In the genomic region with DNA sequence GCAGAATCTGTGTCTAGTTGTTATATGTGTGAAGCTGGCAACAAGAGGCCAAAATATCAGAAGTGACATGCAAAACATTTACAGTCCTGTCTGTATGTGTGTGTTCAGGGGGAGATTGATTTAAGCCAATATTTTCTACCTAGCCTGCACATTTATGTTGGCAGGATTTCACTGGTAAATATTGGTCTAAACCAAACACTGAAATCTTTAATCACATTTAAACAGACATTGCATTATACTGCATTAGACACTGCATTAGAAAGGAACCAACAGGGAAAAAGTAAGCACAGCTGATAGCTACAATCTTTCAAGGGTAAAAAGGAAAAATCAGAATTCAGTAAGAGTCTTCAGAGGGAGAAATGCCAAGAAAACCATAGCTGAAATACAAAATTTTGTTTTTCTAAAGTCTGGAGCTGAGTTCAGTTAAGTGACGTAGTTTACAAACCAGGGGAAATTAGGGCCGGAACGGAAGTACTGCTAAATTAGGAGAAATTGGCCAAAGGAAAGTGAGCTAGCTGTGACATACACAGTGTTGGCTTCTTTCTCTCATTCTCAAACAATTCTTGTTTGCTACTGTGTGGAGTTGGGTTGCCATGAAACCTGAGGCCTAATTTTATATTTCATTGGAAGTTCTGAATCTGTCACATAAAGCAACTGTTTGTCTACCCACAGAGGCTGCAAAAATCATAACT, we compare ENCODE assay signal across 1 cellular context.
TF ChIP-seq lines count a peak whose summit lies in the region.

No MANE protein-coding gene starts in this region.

TF ChIP-seq in GM23338, 12 proteins besides CTCF, POLR2A, EP300 and RAD21 (continued from another document):
- TF ChIP-seq, protein P1, sequence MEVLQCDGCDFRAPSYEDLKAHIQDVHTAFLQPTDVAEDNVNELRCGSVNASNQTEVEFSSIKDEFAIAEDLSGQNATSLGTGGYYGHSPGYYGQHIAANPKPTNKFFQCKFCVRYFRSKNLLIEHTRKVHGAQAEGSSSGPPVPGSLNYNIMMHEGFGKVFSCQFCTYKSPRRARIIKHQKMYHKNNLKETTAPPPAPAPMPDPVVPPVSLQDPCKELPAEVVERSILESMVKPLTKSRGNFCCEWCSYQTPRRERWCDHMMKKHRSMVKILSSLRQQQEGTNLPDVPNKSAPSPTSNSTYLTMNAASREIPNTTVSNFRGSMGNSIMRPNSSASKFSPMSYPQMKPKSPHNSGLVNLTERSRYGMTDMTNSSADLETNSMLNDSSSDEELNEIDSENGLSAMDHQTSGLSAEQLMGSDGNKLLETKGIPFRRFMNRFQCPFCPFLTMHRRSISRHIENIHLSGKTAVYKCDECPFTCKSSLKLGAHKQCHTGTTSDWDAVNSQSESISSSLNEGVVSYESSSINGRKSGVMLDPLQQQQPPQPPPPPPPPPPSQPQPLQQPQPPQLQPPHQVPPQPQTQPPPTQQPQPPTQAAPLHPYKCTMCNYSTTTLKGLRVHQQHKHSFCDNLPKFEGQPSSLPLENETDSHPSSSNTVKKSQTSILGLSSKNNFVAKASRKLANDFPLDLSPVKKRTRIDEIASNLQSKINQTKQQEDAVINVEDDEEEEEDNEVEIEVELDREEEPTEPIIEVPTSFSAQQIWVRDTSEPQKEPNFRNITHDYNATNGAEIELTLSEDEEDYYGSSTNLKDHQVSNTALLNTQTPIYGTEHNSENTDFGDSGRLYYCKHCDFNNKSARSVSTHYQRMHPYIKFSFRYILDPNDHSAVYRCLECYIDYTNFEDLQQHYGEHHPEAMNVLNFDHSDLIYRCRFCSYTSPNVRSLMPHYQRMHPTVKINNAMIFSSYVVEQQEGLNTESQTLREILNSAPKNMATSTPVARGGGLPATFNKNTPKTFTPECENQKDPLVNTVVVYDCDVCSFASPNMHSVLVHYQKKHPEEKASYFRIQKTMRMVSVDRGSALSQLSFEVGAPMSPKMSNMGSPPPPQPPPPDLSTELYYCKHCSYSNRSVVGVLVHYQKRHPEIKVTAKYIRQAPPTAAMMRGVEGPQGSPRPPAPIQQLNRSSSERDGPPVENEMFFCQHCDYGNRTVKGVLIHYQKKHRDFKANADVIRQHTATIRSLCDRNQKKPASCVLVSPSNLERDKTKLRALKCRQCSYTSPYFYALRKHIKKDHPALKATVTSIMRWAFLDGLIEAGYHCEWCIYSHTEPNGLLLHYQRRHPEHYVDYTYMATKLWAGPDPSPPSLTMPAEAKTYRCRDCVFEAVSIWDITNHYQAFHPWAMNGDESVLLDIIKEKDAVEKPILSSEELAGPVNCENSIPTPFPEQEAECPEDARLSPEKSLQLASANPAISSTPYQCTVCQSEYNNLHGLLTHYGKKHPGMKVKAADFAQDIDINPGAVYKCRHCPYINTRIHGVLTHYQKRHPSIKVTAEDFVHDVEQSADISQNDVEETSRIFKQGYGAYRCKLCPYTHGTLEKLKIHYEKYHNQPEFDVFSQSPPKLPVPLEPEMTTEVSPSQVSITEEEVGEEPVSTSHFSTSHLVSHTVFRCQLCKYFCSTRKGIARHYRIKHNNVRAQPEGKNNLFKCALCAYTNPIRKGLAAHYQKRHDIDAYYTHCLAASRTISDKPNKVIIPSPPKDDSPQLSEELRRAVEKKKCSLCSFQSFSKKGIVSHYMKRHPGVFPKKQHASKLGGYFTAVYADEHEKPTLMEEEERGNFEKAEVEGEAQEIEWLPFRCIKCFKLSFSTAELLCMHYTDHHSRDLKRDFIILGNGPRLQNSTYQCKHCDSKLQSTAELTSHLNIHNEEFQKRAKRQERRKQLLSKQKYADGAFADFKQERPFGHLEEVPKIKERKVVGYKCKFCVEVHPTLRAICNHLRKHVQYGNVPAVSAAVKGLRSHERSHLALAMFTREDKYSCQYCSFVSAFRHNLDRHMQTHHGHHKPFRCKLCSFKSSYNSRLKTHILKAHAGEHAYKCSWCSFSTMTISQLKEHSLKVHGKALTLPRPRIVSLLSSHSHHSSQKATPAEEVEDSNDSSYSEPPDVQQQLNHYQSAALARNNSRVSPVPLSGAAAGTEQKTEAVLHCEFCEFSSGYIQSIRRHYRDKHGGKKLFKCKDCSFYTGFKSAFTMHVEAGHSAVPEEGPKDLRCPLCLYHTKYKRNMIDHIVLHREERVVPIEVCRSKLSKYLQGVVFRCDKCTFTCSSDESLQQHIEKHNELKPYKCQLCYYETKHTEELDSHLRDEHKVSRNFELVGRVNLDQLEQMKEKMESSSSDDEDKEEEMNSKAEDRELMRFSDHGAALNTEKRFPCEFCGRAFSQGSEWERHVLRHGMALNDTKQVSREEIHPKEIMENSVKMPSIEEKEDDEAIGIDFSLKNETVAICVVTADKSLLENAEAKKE (CRISPR knock-in tag; IDR thresholded peaks at IDR 0.05): no peak
- TF ChIP-seq STAT1 (IDR thresholded peaks at IDR 0.05; ENCODE audit: unreplicated experiment) (no peak), EZH2 (IDR thresholded peaks at IDR 0.05; ENCODE audit: low read depth, unreplicated experiment) (no peak), POLR2AphosphoS5 (IDR thresholded peaks at IDR 0.05; ENCODE audit: low read depth) (no peak), EZH2phosphoT487 (IDR thresholded peaks at IDR 0.05; ENCODE audit: unreplicated experiment) (no peak), ZNF331 (CRISPR knock-in tag; IDR thresholded peaks at IDR 0.05; ENCODE audit: low read depth) (no peak), CREB1 (CRISPR knock-in tag; IDR thresholded peaks at IDR 0.05; ENCODE audit: low read depth) (no peak), ZNF114 (CRISPR knock-in tag; IDR thresholded peaks at IDR 0.05) (no peak)
- TF ChIP-seq, protein P2, sequence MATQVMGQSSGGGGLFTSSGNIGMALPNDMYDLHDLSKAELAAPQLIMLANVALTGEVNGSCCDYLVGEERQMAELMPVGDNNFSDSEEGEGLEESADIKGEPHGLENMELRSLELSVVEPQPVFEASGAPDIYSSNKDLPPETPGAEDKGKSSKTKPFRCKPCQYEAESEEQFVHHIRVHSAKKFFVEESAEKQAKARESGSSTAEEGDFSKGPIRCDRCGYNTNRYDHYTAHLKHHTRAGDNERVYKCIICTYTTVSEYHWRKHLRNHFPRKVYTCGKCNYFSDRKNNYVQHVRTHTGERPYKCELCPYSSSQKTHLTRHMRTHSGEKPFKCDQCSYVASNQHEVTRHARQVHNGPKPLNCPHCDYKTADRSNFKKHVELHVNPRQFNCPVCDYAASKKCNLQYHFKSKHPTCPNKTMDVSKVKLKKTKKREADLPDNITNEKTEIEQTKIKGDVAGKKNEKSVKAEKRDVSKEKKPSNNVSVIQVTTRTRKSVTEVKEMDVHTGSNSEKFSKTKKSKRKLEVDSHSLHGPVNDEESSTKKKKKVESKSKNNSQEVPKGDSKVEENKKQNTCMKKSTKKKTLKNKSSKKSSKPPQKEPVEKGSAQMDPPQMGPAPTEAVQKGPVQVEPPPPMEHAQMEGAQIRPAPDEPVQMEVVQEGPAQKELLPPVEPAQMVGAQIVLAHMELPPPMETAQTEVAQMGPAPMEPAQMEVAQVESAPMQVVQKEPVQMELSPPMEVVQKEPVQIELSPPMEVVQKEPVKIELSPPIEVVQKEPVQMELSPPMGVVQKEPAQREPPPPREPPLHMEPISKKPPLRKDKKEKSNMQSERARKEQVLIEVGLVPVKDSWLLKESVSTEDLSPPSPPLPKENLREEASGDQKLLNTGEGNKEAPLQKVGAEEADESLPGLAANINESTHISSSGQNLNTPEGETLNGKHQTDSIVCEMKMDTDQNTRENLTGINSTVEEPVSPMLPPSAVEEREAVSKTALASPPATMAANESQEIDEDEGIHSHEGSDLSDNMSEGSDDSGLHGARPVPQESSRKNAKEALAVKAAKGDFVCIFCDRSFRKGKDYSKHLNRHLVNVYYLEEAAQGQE (IDR thresholded peaks at IDR 0.05; ENCODE audit: unreplicated experiment): no peak
